25 cellular contexts compared by ENCODE assay signal in the genomic region with DNA sequence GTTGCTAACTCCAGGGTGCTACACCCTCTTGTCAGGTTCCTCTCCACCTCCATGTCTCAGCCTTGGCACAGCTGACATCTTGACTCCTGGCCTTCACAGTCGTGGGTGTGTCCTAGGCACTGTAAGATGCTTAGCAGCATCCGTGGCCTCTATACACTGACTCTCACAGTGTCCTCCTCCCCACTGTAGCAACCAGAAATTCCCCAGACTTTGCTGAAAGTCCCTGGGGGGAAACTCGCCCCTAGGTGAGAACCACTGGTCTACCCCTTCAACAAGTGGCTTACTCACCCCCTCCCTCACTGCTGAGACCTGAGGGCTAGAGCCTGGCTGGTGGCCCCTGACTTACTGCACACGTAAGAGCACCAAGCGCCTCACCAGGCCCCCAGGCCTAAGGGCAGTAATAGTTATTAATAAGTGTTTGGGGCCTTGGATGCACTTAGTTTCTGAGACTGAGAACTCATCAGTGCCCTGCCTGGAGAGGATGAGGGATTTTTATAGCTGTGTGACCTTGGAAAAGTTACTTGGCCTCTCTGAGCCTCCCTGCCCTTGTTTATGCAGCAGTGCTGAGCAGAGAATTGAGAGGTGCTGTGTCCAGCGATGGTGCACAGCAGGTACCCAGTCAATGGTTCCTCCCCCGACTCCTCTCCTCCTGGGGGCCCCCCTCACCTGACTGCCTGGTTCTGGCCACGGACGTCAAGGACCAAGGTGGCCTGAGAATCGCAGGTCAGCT.
DNase-seq lines count a peak whose midpoint lies in the region; ATAC-seq, FAIRE-seq and TF ChIP-seq lines count a peak whose summit lies in the region.
"Had no signal": no experiment of that assay in that cellular context is flagged by ENCODE, and none has a peak within 500 bp of the region (broad histone marks: within the 10 kb centered on the region; RNA-seq: fewer than 3 reads in every experiment).

No MANE protein-coding gene starts in this region.

- CTCF ChIA-PET in HepG2 (lab: Yijun Ruan, JAX; ENCODE audit: low intra/inter-chr PET ratio, low total read pairs) = no interaction called here
- CTCF ChIA-PET in GM12878 (lab: Yijun Ruan, JAX) = interaction anchor here (0.9 to 7.1 kb wide), 6 partner anchors 13 to 301 kb away, joined by 3 to 82 read pairs (median 4); no protein-coding TSS in a partner anchor

- H3K23ac ChIP-seq in neuronal stem cell (ENCODE audit: low read depth, low read length, poor library complexity) = no peak overlapping the region

- no peak overlapping the region for H4K91ac ChIP-seq in neuronal stem cell (ENCODE audit: low read depth, low read length, poor library complexity)

- H3K79me1 ChIP-seq in neuronal stem cell (ENCODE audit: low read depth, low read length) = no peaks in the 10 kb centered on the region

- no peak overlapping the region for H2BK120ac ChIP-seq in neuronal stem cell (ENCODE audit: low read depth, low read length)

- in situ Hi-C loops in HepG2 (cut with HindIII; ENCODE audit: extremely low pct_ligation_motif_present, low pct_unique_long_range_greater_than_20kb) (loop anchor here (25.0 kb wide), 1 partner anchor 100 kb away; no protein-coding TSS in a partner anchor), GM12878 (cut with MboI) (loop anchor here (10.0 kb wide), 1 partner anchor 232 kb away; no protein-coding TSS in a partner anchor)

- H3K27me3 ChIP-seq in HepG2 (ENCODE audit: control insufficient read depth in 1 of 2, insufficient read depth in 2 of 2, low read length in 2 of 2) = peaks cover 21 to 47% of the 10 kb centered on the region in 2 experiments
- no peaks in the 10 kb centered on the region for H3K27me3 ChIP-seq in right lobe of liver
- no peaks in the 10 kb centered on the region for H3K27me3 ChIP-seq in GM12878 (replicated peaks in 1 of 2; ENCODE audit: control insufficient read depth in 2 of 2, insufficient read depth in 2 of 2, low read length in 1 of 2)
- H3K27me3 ChIP-seq in neuronal stem cell (ENCODE audit: control insufficient read depth in 3 of 3, insufficient read depth in 3 of 3, low read depth in 1 of 3, low read length in 3 of 3) = peaks cover 0 to 20% (median 0%) of the 10 kb centered on the region in 3 experiments
- H3K27me3 ChIP-seq: BE2C had no signal

- H2BK5ac ChIP-seq in neuronal stem cell (ENCODE audit: low read length) = peak overlapping the region; percentile 4

- no peak overlapping the region for H3K4ac ChIP-seq in neuronal stem cell (ENCODE audit: low read length)

- POLR2A ChIA-PET in HepG2 (lab: Yijun Ruan, JAX) = no interaction called here
- POLR2A ChIA-PET in GM12878 (lab: Charles Lee) = interaction anchor here (0.6 to 1.3 kb wide), 5 partner anchors 11 to 397 kb away, joined by 3 to 6 read pairs (median 3); no protein-coding TSS in a partner anchor

- H2AFZ ChIP-seq in HepG2 (ENCODE audit: low read length) (no peak overlapping the region), GM12878 (ENCODE audit: control insufficient read depth, low read depth, low read length) (no peak overlapping the region), neuronal stem cell (ENCODE audit: low read length) (no peak overlapping the region)

- ATAC-seq in HepG2 (no peak), right lobe of liver (no peak), GM12878 (peak; percentile 77), GM19328 (IDR thresholded peaks at IDR 0.05; ENCODE audit: unreplicated experiment) (no peak)
- ATAC-seq: HCT116, Panc1 had no signal

- H3K14ac ChIP-seq in neuronal stem cell (ENCODE audit: low read length) = peak overlapping the region; percentile 90

- FAIRE-seq in HepG2 (lab: Jason Lieb, UNC) = no peak
- no peak for FAIRE-seq in GM12878 (lab: Jason Lieb, UNC)
- FAIRE-seq: GM12891, H1, HTR-8/SVneo had no signal

- no peak overlapping the region for H2AK5ac ChIP-seq in neuronal stem cell (ENCODE audit: low read depth, low read length)

- H3K9ac ChIP-seq in HepG2 (ENCODE audit: insufficient read depth, low read depth, low read length) (no peak overlapping the region), GM12878 (ENCODE audit: control insufficient read depth, insufficient read depth, low read length) (no peak overlapping the region), neuronal stem cell (ENCODE audit: low read depth, low read length, poor library complexity) (no peak overlapping the region)

- no peak overlapping the region for H2BK15ac ChIP-seq in neuronal stem cell (ENCODE audit: low read length)

- BruUV-seq in HepG2 (replicated peaks; lab: Mats Ljungman, UMichigan) = no TSS peak
- BruUV-seq in GM12878 (replicated peaks; lab: Mats Ljungman, UMichigan) = no TSS peak

- no peaks in the 10 kb centered on the region for H3K4me1 ChIP-seq in HepG2 (ENCODE audit: insufficient read depth, low read length)
- H3K4me1 ChIP-seq in right lobe of liver = no peaks in the 10 kb centered on the region
- H3K4me1 ChIP-seq in GM12878 (ENCODE audit: control insufficient read depth, insufficient read depth, low read length) = no peaks in the 10 kb centered on the region; the same call in 1 of the 2 replicates
- peaks cover 0 to 11% of the 10 kb centered on the region in 2 donors for H3K4me1 ChIP-seq in neuronal stem cell (ENCODE audit: control insufficient read depth in 2 of 2, insufficient read depth in 1 of 2, low read depth in 1 of 2, low read length in 2 of 2)
- H3K4me1 ChIP-seq: BE2C had no signal

- H3K4me2 ChIP-seq in HepG2 (ENCODE audit: low read depth, low read length) (no peak overlapping the region), GM12878 (ENCODE audit: control insufficient read depth, insufficient read depth) (no peak overlapping the region), neuronal stem cell (ENCODE audit: insufficient read depth, low read length, poor library complexity, severe bottlenecking) (no peak overlapping the region)

- no peaks in the 10 kb centered on the region for H3K9me3 ChIP-seq in HepG2 (ENCODE audit: low read length)
- H3K9me3 ChIP-seq in right lobe of liver = no peaks in the 10 kb centered on the region
- H3K9me3 ChIP-seq in GM12878 (replicated peaks; ENCODE audit: control insufficient read depth, insufficient read depth, low read length) = no peaks in the 10 kb centered on the region
- H3K9me3 ChIP-seq in neuronal stem cell (replicated peaks in 1 of 2; ENCODE audit: control insufficient read depth in 2 of 2, insufficient read depth in 1 of 2, low read depth in 1 of 2, low read length in 2 of 2) = no peaks in the 10 kb centered on the region
- H3K9me3 ChIP-seq: BE2C had no signal

- H4K20me1 ChIP-seq in HepG2 (ENCODE audit: insufficient read depth, low read length) (no peaks in the 10 kb centered on the region), GM12878 (ENCODE audit: control insufficient read depth, insufficient read depth) (no peaks in the 10 kb centered on the region)

- 31% methylated on average over 8 of the region's 10 CpGs for WGBS in HepG2 (ENCODE audit: low lambda C conversion rate)
- 62% methylated on average over 4 of the region's 10 CpGs for WGBS in right lobe of liver (ENCODE audit: insufficient coverage, low coverage, low lambda C conversion rate, missing lambda C conversion rate)
- 40% methylated on average over 10 of the region's 10 CpGs for WGBS in GM12878 (ENCODE audit: insufficient coverage, insufficient replicate concordance, low lambda C conversion rate, missing lambda C conversion rate)
- no CpG with 5 or more reads among the region's 10 CpGs for WGBS in neuronal stem cell (ENCODE audit: extremely low coverage in 2 of 2, insufficient read length in 2 of 2, insufficient replicate concordance in 1 of 2), 2 donors

- SMC1A ChIA-PET in GM12878 (lab: Charles Lee; ENCODE audit: uncharacterized antibody, unreplicated experiment) = interaction anchor here (0.6 to 2.2 kb wide), 6 partner anchors 10 to 229 kb away, joined by 3 to 8 read pairs (median 6); no protein-coding TSS in a partner anchor

- H3K36me3 ChIP-seq in HepG2 (replicated peaks in 1 of 2; ENCODE audit: control insufficient read depth in 1 of 2, insufficient read depth in 2 of 2, low read length in 2 of 2) (no peaks in the 10 kb centered on the region), right lobe of liver (no peaks in the 10 kb centered on the region), GM12878 (ENCODE audit: control insufficient read depth in 2 of 2, insufficient read depth in 2 of 2, low read length in 1 of 2) (no peaks in the 10 kb centered on the region), neuronal stem cell (replicated peaks in 1 of 2; ENCODE audit: control insufficient read depth in 2 of 2, insufficient read depth in 2 of 2, low read length in 2 of 2) (no peaks in the 10 kb centered on the region)
- H3K36me3 ChIP-seq: BE2C had no signal

- TF ChIP-seq POLR2A in HepG2 (IDR thresholded peaks at IDR 0.05; ENCODE audit: insufficient read depth in 1 of 2, low read depth in 2 of 2, low read length in 2 of 2) (no peak), right lobe of liver (IDR thresholded peaks at IDR 0.05) (no peak), GM12878 (IDR thresholded peaks at IDR 0.05; ENCODE audit: low read depth, low read length) (no peak)

- TF ChIP-seq EP300 in HepG2 (IDR thresholded peaks at IDR 0.05; ENCODE audit: low read depth in 2 of 2, low read length in 2 of 2) (no peak), HepG2 (CRISPR knock-in tag; IDR thresholded peaks at IDR 0.05; ENCODE audit: borderline replicate concordance) (no peak), GM12878 (IDR thresholded peaks at IDR 0.05; ENCODE audit: borderline replicate concordance in 1 of 2, control insufficient read depth in 1 of 2, low read depth in 2 of 2, low read length in 2 of 2) (peak in 1 of 2 experiments; percentile 32; a peak in 1 of 4 replicates)

- H3K79me2 ChIP-seq in HepG2 (ENCODE audit: insufficient read depth, low read length) (no peaks in the 10 kb centered on the region), GM12878 (ENCODE audit: control insufficient read depth, insufficient read depth, low read length) (no peaks in the 10 kb centered on the region)

- no peak overlapping the region for H2BK12ac ChIP-seq in neuronal stem cell (ENCODE audit: low read length)

- H3K4me3 ChIP-seq in HepG2 (replicated peaks in 1 of 3; ENCODE audit: insufficient read depth in 1 of 3, low read depth in 2 of 3, low read length in 3 of 3) = no peak overlapping the region
- no peak overlapping the region for H3K4me3 ChIP-seq in right lobe of liver
- no peak overlapping the region for H3K4me3 ChIP-seq in GM12878
- H3K4me3 ChIP-seq in neuronal stem cell (ENCODE audit: low read length in 2 of 2) = no peak overlapping the region

- H3K27ac ChIP-seq in HepG2 (ENCODE audit: extremely low read length, insufficient read depth, low read length) = no peak overlapping the region
- no peak overlapping the region for H3K27ac ChIP-seq in right lobe of liver
- H3K27ac ChIP-seq in GM12878 (ENCODE audit: control insufficient read depth, insufficient read depth) = no peak overlapping the region
- H3K27ac ChIP-seq in neuronal stem cell (replicated peaks; ENCODE audit: low read length) = no peak overlapping the region

- no peak overlapping the region for H4K8ac ChIP-seq in neuronal stem cell (ENCODE audit: low read depth, low read length)

- RAD21 ChIA-PET in GM12878 (lab: Charles Lee; ENCODE audit: unreplicated experiment) = interaction anchor here (1.5 to 2.6 kb wide), 3 partner anchors 13 to 169 kb away, joined by 4 to 7 read pairs (median 7); no protein-coding TSS in a partner anchor

- TF ChIP-seq RAD21 in HepG2 (CRISPR knock-in tag; IDR thresholded peaks at IDR 0.05) (no peak), GM12878 (IDR thresholded peaks at IDR 0.05; ENCODE audit: insufficient read depth, low read depth, low read length) (no peak)

- no peak for DNase-seq in HepG2 (ENCODE audit: low spot score)
- DNase-seq in right lobe of liver = no peak
- DNase-seq in GM12878 (ENCODE audit: low read depth, low spot score) = no peak
- no peak for DNase-seq in neuronal stem cell (ENCODE audit: low spot score)
- no peak for DNase-seq in stimulated activated CD4-positive, alpha-beta T cell treated with anti-CD3 and anti-CD28 coated beads, Interleukin-4, amount 100 ng/mL, for 4 hours
- DNase-seq in midbrain (lab: John Stamatoyannopoulos, UW) = no peak
- DNase-seq: BE2C; CD4-positive, CD25-positive, alpha-beta regulatory T cell; COR-L47; DMS79; IMR-90; Karpas-422; MV-4-11; NCI-H1105 treated with DMSO at 0.1 percent for 48 hours; NCI-H2029 treated with DMSO at 0.1 percent for 48 hours; NCI-H345; NCI-H524; NCI-H774; NK-92 treated with Interleukin-12 subunit alpha and Interleukin-12 subunit beta, amount 100 ng/mL, for 24 hours had no signal

- TF ChIP-seq CTCF in HepG2 (CRISPR knock-in tag; IDR thresholded peaks at IDR 0.05) (no peak), right lobe of liver (IDR thresholded peaks at IDR 0.05) (no peak), GM12878 (IDR thresholded peaks at IDR 0.05 in 2 of 3, conservative IDR thresholded peaks at IDR 0.05 in 1 of 3; ENCODE audit: control insufficient read depth in 2 of 3, extremely low read depth in 1 of 3, insufficient read depth in 1 of 3, low read depth in 3 of 3, low read length in 3 of 3) (no peak)

- peak overlapping the region; percentile 59 for H3K18ac ChIP-seq in neuronal stem cell (ENCODE audit: low read length)

- intact Hi-C loops in HepG2 (cut with micrococcal nuclease; ENCODE audit: unreplicated experiment) = no loop called here
- intact Hi-C loops in right lobe of liver (cut with DNase I) = loop anchor here in 1 of 2 donors (10.0 kb wide), 1 partner anchor 102 kb away; no protein-coding TSS in a partner anchor
- intact Hi-C loops in GM12878 (cut with micrococcal nuclease; ENCODE audit: unreplicated experiment) = no loop called here
